1 cellular context compared by ENCODE assay signal in genomic region chr12:3299929-3300832, GRCh38.
TF ChIP-seq lines count a peak whose summit lies in the region.

No MANE protein-coding gene starts in this region.

TF ChIP-seq in HepG2, 621 proteins besides CTCF, POLR2A, EP300 and RAD21 (continued from another document and continues in another):
- TF ChIP-seq ZNF770 (CRISPR knock-in tag; IDR thresholded peaks at IDR 0.05): no peak
- no peak for TF ChIP-seq FLYWCH1 (CRISPR knock-in tag; IDR thresholded peaks at IDR 0.05)
- TF ChIP-seq FOXC1 (CRISPR knock-in tag; IDR thresholded peaks at IDR 0.05; ENCODE audit: borderline replicate concordance): peak; percentile 13; the same call in 1 of the 2 replicates
- TF ChIP-seq TEAD3 (CRISPR knock-in tag; optimal IDR thresholded peaks at IDR 0.05; ENCODE audit: borderline replicate concordance): peak; percentile 29
- TF ChIP-seq POGK (CRISPR knock-in tag; conservative IDR thresholded peaks at IDR 0.05): 0 out of 2 replicates have a peak, but pooled peaks have one; percentile 39
- no peak; the same call in 1 of the 2 replicates for TF ChIP-seq ZFP91 (CRISPR knock-in tag; IDR thresholded peaks at IDR 0.05; ENCODE audit: borderline replicate concordance)
- peak; percentile 25 for TF ChIP-seq ASH2L (IDR thresholded peaks at IDR 0.05; ENCODE audit: insufficient read length, low read depth, low read length)
- TF ChIP-seq MTERF4 (CRISPR knock-in tag; IDR thresholded peaks at IDR 0.05): 0 out of 2 replicates have a peak, but pooled peaks have one; percentile 16
- TF ChIP-seq GRHL1 (CRISPR knock-in tag; conservative IDR thresholded peaks at IDR 0.05): no peak
- TF ChIP-seq FOSL2 (CRISPR knock-in tag; IDR thresholded peaks at IDR 0.05): 0 out of 2 replicates have a peak, but pooled peaks have one; percentile 12
- peak; percentile 69; the same call in 1 of the 2 replicates for TF ChIP-seq MTF2 (CRISPR knock-in tag; IDR thresholded peaks at IDR 0.05; ENCODE audit: borderline replicate concordance)
- TF ChIP-seq ZNF614 (CRISPR knock-in tag; IDR thresholded peaks at IDR 0.05; ENCODE audit: borderline replicate concordance): peak; percentile 23; the same call in 1 of the 2 replicates
- peak; percentile 43; the same call in 1 of the 2 replicates for TF ChIP-seq CEBPB (IDR thresholded peaks at IDR 0.05; ENCODE audit: borderline replicate concordance, low read depth, low read length)
- TF ChIP-seq ZNF660 (CRISPR knock-in tag; IDR thresholded peaks at IDR 0.05; ENCODE audit: borderline replicate concordance, low read depth): no peak
- TF ChIP-seq ZNF446 (CRISPR knock-in tag; IDR thresholded peaks at IDR 0.05): 0 out of 2 replicates have a peak, but pooled peaks have one; percentile 29
- no peak for TF ChIP-seq ZFP37 (CRISPR knock-in tag; IDR thresholded peaks at IDR 0.05; ENCODE audit: borderline replicate concordance)
- no peak for TF ChIP-seq MTA3 (CRISPR knock-in tag; IDR thresholded peaks at IDR 0.05)
- peak; percentile 91; the same call in 1 of the 2 replicates for TF ChIP-seq ZBED4 (CRISPR knock-in tag; IDR thresholded peaks at IDR 0.05; ENCODE audit: borderline replicate concordance)
- peak in 1 of 2 experiments; percentile 53; a peak in 1 of 4 replicates for TF ChIP-seq HMGXB4 (CRISPR knock-in tag; IDR thresholded peaks at IDR 0.05; ENCODE audit: borderline replicate concordance in 1 of 2, low read depth in 1 of 2)
- TF ChIP-seq ELF4 (CRISPR knock-in tag; IDR thresholded peaks at IDR 0.05; ENCODE audit: borderline replicate concordance): no peak
- TF ChIP-seq SAFB2 (CRISPR knock-in tag; IDR thresholded peaks at IDR 0.05; ENCODE audit: borderline replicate concordance, low read depth): 0 out of 2 replicates have a peak, but pooled peaks have one; percentile 48
- no peak for TF ChIP-seq ZNF280B (CRISPR knock-in tag; IDR thresholded peaks at IDR 0.05; ENCODE audit: borderline replicate concordance)
- TF ChIP-seq SALL2 (CRISPR knock-in tag; IDR thresholded peaks at IDR 0.05): 0 out of 2 replicates have a peak, but pooled peaks have one; percentile 29
- no peak for TF ChIP-seq PPARG (CRISPR knock-in tag; conservative IDR thresholded peaks at IDR 0.05)
- TF ChIP-seq THAP11 (CRISPR knock-in tag; IDR thresholded peaks at IDR 0.05): no peak
- no peak for TF ChIP-seq HINFP (CRISPR knock-in tag; IDR thresholded peaks at IDR 0.05; ENCODE audit: low read depth)
- TF ChIP-seq NFE2L2 (IDR thresholded peaks at IDR 0.05; ENCODE audit: low read length): no peak
- TF ChIP-seq ZNF326 (CRISPR knock-in tag; IDR thresholded peaks at IDR 0.05; ENCODE audit: borderline replicate concordance): no peak
- no peak for TF ChIP-seq ZNF552 (CRISPR knock-in tag; IDR thresholded peaks at IDR 0.05; ENCODE audit: borderline replicate concordance)
- TF ChIP-seq ZNF788 (CRISPR knock-in tag; IDR thresholded peaks at IDR 0.05; ENCODE audit: borderline replicate concordance): peak; percentile 30; the same call in 1 of the 2 replicates
- 0 out of 2 replicates have a peak, but pooled peaks have one; percentile 12 for TF ChIP-seq BHLHE40 (IDR thresholded peaks at IDR 0.05; ENCODE audit: low read length)
- TF ChIP-seq RAD51 (IDR thresholded peaks at IDR 0.05; ENCODE audit: borderline replicate concordance): no peak
- no peak for TF ChIP-seq ZSCAN29 (CRISPR knock-in tag; conservative IDR thresholded peaks at IDR 0.05)
- peak; percentile 45 for TF ChIP-seq SMC3 (IDR thresholded peaks at IDR 0.05; ENCODE audit: low read length)
- TF ChIP-seq ZNF761 (CRISPR knock-in tag; conservative IDR thresholded peaks at IDR 0.05): peak; percentile 50; the same call in 1 of the 2 replicates
- TF ChIP-seq TBX2 (CRISPR knock-in tag; IDR thresholded peaks at IDR 0.05; ENCODE audit: borderline replicate concordance): 0 out of 2 replicates have a peak, but pooled peaks have one; percentile 42
- peak; percentile 22; the same call in 1 of the 2 replicates for TF ChIP-seq ZNF501 (CRISPR knock-in tag; IDR thresholded peaks at IDR 0.05)
- TF ChIP-seq ZNF230 (CRISPR knock-in tag; IDR thresholded peaks at IDR 0.05): 0 out of 2 replicates have a peak, but pooled peaks have one; percentile 39
- TF ChIP-seq SMAD1 (CRISPR knock-in tag; IDR thresholded peaks at IDR 0.05; ENCODE audit: borderline replicate concordance, low read depth): no peak
